In the genomic region with DNA sequence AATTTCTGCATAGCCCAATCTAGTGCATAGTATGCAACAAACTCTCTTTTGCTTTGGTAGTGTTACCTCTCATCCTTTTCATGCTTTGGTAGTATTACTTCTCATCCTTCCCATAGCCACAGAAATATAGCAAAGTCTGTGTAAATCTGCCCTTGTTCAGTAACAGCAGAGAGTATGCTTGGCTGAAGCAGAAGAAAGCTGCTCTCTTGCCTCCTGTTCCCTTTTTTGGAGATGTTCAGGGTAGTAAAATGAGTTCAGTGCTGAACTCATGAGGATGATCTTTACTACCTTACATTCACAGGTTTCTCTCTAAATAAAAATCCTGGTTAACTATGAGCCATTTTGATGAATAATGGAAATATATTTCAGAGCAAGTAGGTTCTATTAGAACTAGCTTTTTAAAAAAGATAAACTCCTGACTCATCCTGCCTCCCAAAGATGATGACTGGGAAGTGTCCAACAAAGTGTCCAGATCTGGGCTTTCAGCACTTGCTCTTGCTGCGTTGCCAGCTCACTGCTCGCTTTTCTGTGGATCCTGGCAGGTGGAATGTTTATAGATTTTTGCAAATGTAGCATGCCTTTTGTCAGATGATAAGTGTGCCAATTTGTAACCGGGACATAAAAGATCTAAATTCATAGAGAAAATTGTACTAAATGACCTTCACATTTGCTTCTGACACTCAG, we compare ENCODE assay signal across 17 cellular contexts. TPM values are rescaled to one million over a fixed set of nuclear protein-coding genes. Genes with fewer than 3 reads are reported as not detected.
DNase-seq lines count a peak whose midpoint lies in the region; ATAC-seq and TF ChIP-seq lines count a peak whose summit lies in the region.
"Had no signal": no experiment of that assay in that cellular context is flagged by ENCODE, and none has a peak within 500 bp of the region (broad histone marks: within the 10 kb centered on the region; RNA-seq: fewer than 3 reads in every experiment).

No MANE protein-coding gene starts in this region.

- POLR2A ChIA-PET in MCF 10A (lab: Yijun Ruan, JAX) = interaction anchor here (0.7 kb wide), 2 partner anchors 29 to 30 kb away, joined by 4 read pairs; no protein-coding TSS in a partner anchor

- H3K36me3 ChIP-seq in breast epithelium = no peaks in the 10 kb centered on the region
- no peaks in the 10 kb centered on the region for H3K36me3 ChIP-seq in esophagus muscularis mucosa
- H3K36me3 ChIP-seq in BE2C = no peaks in the 10 kb centered on the region
- H3K36me3 ChIP-seq: suprapubic skin had no signal

- H3K27ac ChIP-seq in breast epithelium (no peak overlapping the region), esophagus muscularis mucosa (replicated peaks in 1 of 4) (peak overlapping the region; percentile 74 to 77 (median 76))
- H3K27ac ChIP-seq: A549, C4-2B, RWPE1, skin epidermis, suprapubic skin had no signal

- DNase-seq in MCF 10A (ENCODE audit: unreplicated experiment) (peak; percentile 5), breast epithelium (ENCODE audit: low spot score in 2 of 2) (no peak), esophagus muscularis mucosa (ENCODE audit: extremely low spot score) (no peak), medulla oblongata (ENCODE audit: extremely low spot score) (peak; percentile 33), NCI-H1436 (lab: John Stamatoyannopoulos, UW) (no peak), H4 (ENCODE audit: low spot score) (no peak), BE2C (no peak)
- DNase-seq: naive B cell; NCI-H146; stimulated activated CD4-positive, alpha-beta T cell treated with anti-CD3 and anti-CD28 coated beads, Interleukin-4, amount 100 ng/mL, for 4 hours had no signal

- TF ChIP-seq CTCF in MCF 10A (IDR thresholded peaks at IDR 0.05; ENCODE audit: unreplicated experiment) (no peak), breast epithelium (IDR thresholded peaks at IDR 0.05) (no peak), esophagus muscularis mucosa (IDR thresholded peaks at IDR 0.05) (no peak), BE2C (IDR thresholded peaks at IDR 0.05; ENCODE audit: low read depth, low read length) (no peak)

- BruUV-seq in MCF 10A (replicated peaks; lab: Mats Ljungman, UMichigan) = no TSS peak

- H3K27me3 ChIP-seq in breast epithelium (no peaks in the 10 kb centered on the region), esophagus muscularis mucosa (no peaks in the 10 kb centered on the region), BE2C (no peaks in the 10 kb centered on the region)
- H3K27me3 ChIP-seq: suprapubic skin had no signal

- no peak overlapping the region for H3K27ac Mint-ChIP-seq in MCF 10A (ENCODE audit: low read depth, unreplicated experiment)
- H3K27ac Mint-ChIP-seq: naive B cell had no signal

- no peaks in the 10 kb centered on the region for H3K9me3 Mint-ChIP-seq in MCF 10A (ENCODE audit: unreplicated experiment)

- TF ChIP-seq POLR2A in breast epithelium (IDR thresholded peaks at IDR 0.05) (no peak), esophagus muscularis mucosa (IDR thresholded peaks at IDR 0.05; ENCODE audit: low read depth) (no peak)

- TF ChIP-seq EP300 in esophagus muscularis mucosa (IDR thresholded peaks at IDR 0.05) = no peak

- CTCF ChIA-PET in MCF 10A (lab: Yijun Ruan, JAX) = interaction anchor here (0.6 to 1.1 kb wide), 4 partner anchors 23 to 1576 kb away, joined by 3 to 4 read pairs (median 3); no protein-coding TSS in a partner anchor

- H3K4me3 ChIP-seq in breast epithelium = no peak overlapping the region
- H3K4me3 ChIP-seq in esophagus muscularis mucosa = no peak overlapping the region
- H3K4me3 ChIP-seq in BE2C (ENCODE audit: low read depth, low read length) = no peak overlapping the region
- H3K4me3 ChIP-seq: A549, lung, skin epidermis, suprapubic skin had no signal

- no peaks in the 10 kb centered on the region for H3K27me3 Mint-ChIP-seq in MCF 10A (ENCODE audit: insufficient read depth, unreplicated experiment)

- no peaks in the 10 kb centered on the region for H3K4me1 Mint-ChIP-seq in MCF 10A (ENCODE audit: insufficient read depth, unreplicated experiment)
- H3K4me1 Mint-ChIP-seq: naive B cell had no signal

- no peak for ATAC-seq in GM21515 (IDR thresholded peaks at IDR 0.05; ENCODE audit: unreplicated experiment)
- ATAC-seq: A549 had no signal

- no peaks in the 10 kb centered on the region for H3K36me3 Mint-ChIP-seq in MCF 10A (ENCODE audit: insufficient read depth, unreplicated experiment)
- H3K36me3 Mint-ChIP-seq: naive B cell had no signal

- H3K4me1 ChIP-seq in breast epithelium (no peaks in the 10 kb centered on the region), esophagus muscularis mucosa (peaks cover 18 to 41% (median 33%) of the 10 kb centered on the region in 4 donors), BE2C (no peaks in the 10 kb centered on the region)
- H3K4me1 ChIP-seq: A549, suprapubic skin had no signal

- 44% methylated on average over 3 of the region's 3 CpGs for WGBS in esophagus muscularis mucosa

- no peak overlapping the region for H3K4me3 Mint-ChIP-seq in MCF 10A (ENCODE audit: unreplicated experiment)
- H3K4me3 Mint-ChIP-seq: naive B cell had no signal

- intact Hi-C loops in MCF 10A (cut with micrococcal nuclease) (no loop called here), breast epithelium (cut with DNase I; ENCODE audit: low total_unique reads) (no loop called here), esophagus muscularis mucosa (cut with DNase I) (no loop called here)

- H3K9me3 ChIP-seq in breast epithelium (no peaks in the 10 kb centered on the region), esophagus muscularis mucosa (no peaks in the 10 kb centered on the region), BE2C (no peaks in the 10 kb centered on the region)
- H3K9me3 ChIP-seq: A549, suprapubic skin had no signal

RNA-seq across cellular contexts. Expression of a gene that starts 29.4 kb away (rescaled TPM):
- total RNA-seq in MCF 10A (2022) (123 and 131 TPM in 2 replicates), breast epithelium (100 to 1,000 TPM in 1 of 3 donors, 10 to 100 TPM in 2; 77.7 to 202 (median 97.3) TPM), esophagus muscularis mucosa (100 to 1,000 TPM; 166 to 213 (median 185) TPM)
- 69.2 and 72.1 TPM in 2 replicates for total RNA-seq in H4 (2014; rRNA removed; shearing (Covaris generic))
- 6.0 TPM for polyA plus RNA-seq in BE2C (2012; ENCODE audit: insufficient read depth, insufficient read length, low read depth)

RNA-seq across cellular contexts. Expression of a gene that starts 31.0 kb away (rescaled TPM):
- 12.4 and 18.4 TPM in 2 replicates for total RNA-seq in MCF 10A (2022)
- total RNA-seq in breast epithelium = 10 to 100 TPM; 35.4 to 60.3 (median 37.4) TPM
- total RNA-seq in esophagus muscularis mucosa = 10 to 100 TPM; 36.9 to 60.4 (median 46.4) TPM
- total RNA-seq in H4 (2014; rRNA removed; shearing (Covaris generic)) = 9.0 and 9.4 TPM in 2 replicates
- 5.5 TPM for polyA plus RNA-seq in BE2C (2012; ENCODE audit: insufficient read depth, insufficient read length, low read depth)

Comparison
In these comparisons a context has a peak if more than half of its experiments do, and no peak if none do; other contexts are left out.
1. DNase-seq: peak in MCF 10A (single experiment) and medulla oblongata (single experiment); none in breast epithelium (0 of 2), esophagus muscularis mucosa (single experiment), NCI-H1436 (single experiment), H4 (single experiment) and BE2C (single experiment).
2. H3K27ac ChIP-seq: peak in esophagus muscularis mucosa (4 of 4); none in breast epithelium (0 of 2).